In genomic region chr13:99086869-99087129, GRCh38 we compare ENCODE assay signal across 9 cellular contexts.
DNase-seq lines count a peak whose midpoint lies in the region; ATAC-seq and TF ChIP-seq lines count a peak whose summit lies in the region.
"Had no signal": no experiment of that assay in that cellular context is flagged by ENCODE, and none has a peak within 500 bp of the region (broad histone marks: within the 10 kb centered on the region; RNA-seq: fewer than 3 reads in every experiment).

No MANE protein-coding gene starts in this region.

- H3K4me3 Mint-ChIP-seq in CD8-positive, alpha-beta T cell, result peak overlapping the region; percentile 94

- peak overlapping the region; percentile 70 for H3K27ac Mint-ChIP-seq in CD8-positive, alpha-beta T cell

- no peaks in the 10 kb centered on the region for H3K27me3 ChIP-seq in CD8-positive, alpha-beta T cell (ENCODE audit: insufficient read depth, low read length)
- H3K27me3 ChIP-seq in heart right ventricle, result peaks cover 0 to 90% (median 0%) of the 10 kb centered on the region in 7 donors

- H3K36me3 ChIP-seq in CD8-positive, alpha-beta T cell (ENCODE audit: insufficient read depth, low read length), result no peaks in the 10 kb centered on the region
- H3K36me3 ChIP-seq in heart right ventricle, result no peaks in the 10 kb centered on the region

- in situ Hi-C loops in KBM-7 (cut with MboI; ENCODE audit: low pct_unique_long_range_greater_than_20kb, low sequenced_read_pairs), result no loop called here

- DNase-seq in CD8-positive, alpha-beta T cell, result peak in 6 of 7 experiments; percentile 18 to 76 (median 52)
- DNase-seq in LoVo (ENCODE audit: low spot score) (peak; percentile 6), activated T-helper 1 cell treated with Interleukin-2 at 50 U/mL for 16 hours (ENCODE audit: low read depth) (peak; percentile 17), heart right ventricle (no peak), skeletal muscle cell (ENCODE audit: low read depth) (no peak), KBM-7 (no peak)

- H3K36me3 Mint-ChIP-seq in CD8-positive, alpha-beta T cell, result peaks cover 10% of the 10 kb centered on the region
- H3K36me3 Mint-ChIP-seq: IgD-negative memory B cell had no signal

- POLR2A ChIA-PET in CD8-positive, alpha-beta T cell (lab: Charles Lee), result interaction anchor here (0.7 to 3.4 kb wide), 15 partner anchors 8 to 409 kb away, joined by 3 to 43 read pairs (median 4); partner anchors contain the start of gene UBAC2

- whole genome bisulfite sequencing in heart right ventricle, 2 donors, result 1% methylated on average over 28 of the region's 28 CpGs

- peak overlapping the region; percentile 93 for H3K27ac ChIP-seq in CD8-positive, alpha-beta T cell (ENCODE audit: low read depth, low read length)
- H3K27ac ChIP-seq in heart right ventricle, result peak overlapping the region; percentile 91 to 97 (median 95)

- TF ChIP-seq CTCF in CD8-positive, alpha-beta T cell (IDR thresholded peaks at IDR 0.05), result no peak
- TF ChIP-seq CTCF in heart right ventricle (IDR thresholded peaks at IDR 0.05), result no peak

- H3K9me3 ChIP-seq in CD8-positive, alpha-beta T cell (ENCODE audit: low read length), result no peaks in the 10 kb centered on the region
- no peaks in the 10 kb centered on the region for H3K9me3 ChIP-seq in heart right ventricle

- intact Hi-C loops in CD8-positive, alpha-beta T cell (cut with DNase I, micrococcal nuclease), result loop anchor here (1.0 to 10.0 kb wide), 19 partner anchors 35 to 1654 kb away; partner anchors contain the start of genes RAP2A (in 2 of the 2), TM9SF2 (in 2 of the 2), UBAC2 (in 2 of the 2) and GPR18 (in 1 of the 2)
- intact Hi-C loops in heart right ventricle (cut with DNase I), result no loop called here

- peaks cover 43% of the 10 kb centered on the region for H3K4me1 ChIP-seq in CD8-positive, alpha-beta T cell (ENCODE audit: insufficient read depth, low read length)
- peaks cover 6 to 32% (median 18%) of the 10 kb centered on the region in 9 donors for H3K4me1 ChIP-seq in heart right ventricle

- H3K4me1 Mint-ChIP-seq in CD8-positive, alpha-beta T cell (ENCODE audit: low read depth), result peaks cover 43% of the 10 kb centered on the region

- peak overlapping the region; percentile 78 for H3K4me3 ChIP-seq in CD8-positive, alpha-beta T cell (ENCODE audit: low read depth, low read length)
- H3K4me3 ChIP-seq in heart right ventricle (peak overlapping the region; percentile 69 to 94 (median 84)), skeletal muscle cell (ENCODE audit: low read depth, low read length) (peak overlapping the region; percentile 77)

- no peak for TF ChIP-seq POLR2A in GM18505 (IDR thresholded peaks at IDR 0.05; ENCODE audit: borderline replicate concordance, extremely low read depth, insufficient read depth, insufficient read length)

- ATAC-seq in CD8-positive, alpha-beta T cell, result peak; percentile 4
- ATAC-seq in GM21528 (IDR thresholded peaks at IDR 0.05; ENCODE audit: low FRiP score, unreplicated experiment), result peak; percentile 19
- ATAC-seq in heart right ventricle, result peak in 6 of 8 donors; percentile 6 to 29 (median 10)
- ATAC-seq in GM18505 (IDR thresholded peaks at IDR 0.05; ENCODE audit: unreplicated experiment), result no peak

- H3K9me3 Mint-ChIP-seq in CD8-positive, alpha-beta T cell, result no peaks in the 10 kb centered on the region
- H3K9me3 Mint-ChIP-seq: IgD-negative memory B cell had no signal

- CTCF ChIA-PET in CD8-positive, alpha-beta T cell (lab: Charles Lee), result interaction anchor here (0.6 to 2.4 kb wide), 7 partner anchors 11 to 301 kb away, joined by 3 to 7 read pairs (median 4); no protein-coding TSS in a partner anchor

- H3K27me3 Mint-ChIP-seq in CD8-positive, alpha-beta T cell (ENCODE audit: low read depth), result no peaks in the 10 kb centered on the region
- H3K27me3 Mint-ChIP-seq: IgD-negative memory B cell had no signal

Comparison
In these comparisons a context has a peak if more than half of its experiments do, and no peak if none do; other contexts are left out.
1. DNase-seq: peak in CD8-positive, alpha-beta T cell (6 of 7), LoVo (single experiment) and activated T-helper 1 cell treated with Interleukin-2 at 50 U/mL for 16 hours (single experiment); none in heart right ventricle (0 of 2), skeletal muscle cell (single experiment) and KBM-7 (single experiment).
2. intact Hi-C loops: an anchor here in CD8-positive, alpha-beta T cell (1.0 to 10.0 kb wide); none called in heart right ventricle.
3. Peak in every context shown above with its lines, with median percentiles within 50 percentile points of each other: H3K4me3 ChIP-seq.